ENCODE assay signal across 30 cellular contexts in the genomic region with DNA sequence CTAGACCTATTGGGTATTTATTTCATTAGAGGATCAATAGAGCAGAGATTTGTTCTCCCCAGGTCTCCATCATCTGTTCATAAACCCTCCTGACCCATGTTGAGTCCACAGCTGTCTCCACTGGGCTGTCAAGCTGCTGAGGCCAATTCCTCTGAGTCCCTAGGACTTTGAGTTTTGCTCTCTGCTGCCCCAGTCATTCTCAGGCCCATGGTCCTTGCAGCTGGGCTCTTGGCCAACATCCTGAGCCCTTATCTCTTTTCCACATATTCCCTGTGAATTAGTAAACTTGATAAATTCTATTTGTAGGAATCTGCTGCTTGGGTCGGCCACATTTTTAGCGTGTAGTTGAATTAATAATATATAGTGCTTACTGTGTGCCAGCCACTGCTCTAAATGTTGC. TPM values are rescaled to one million over a fixed set of nuclear protein-coding genes. Genes with fewer than 3 reads are reported as not detected.
A peak's percentile ranks its signal among the peaks of the same experiment; 100 is the strongest.
DNase-seq lines count a peak whose midpoint lies in the region; ATAC-seq, FAIRE-seq and TF ChIP-seq lines count a peak whose summit lies in the region.
"Had no signal": no experiment of that assay in that cellular context is flagged by ENCODE, and none has a peak within 500 bp of the region (broad histone marks: within the 10 kb centered on the region; RNA-seq: fewer than 3 reads in every experiment).

No MANE protein-coding gene starts in this region.

- no peaks in the 10 kb centered on the region for H3K9me3 ChIP-seq in SK-N-SH
- H3K9me3 ChIP-seq in heart right ventricle = no peaks in the 10 kb centered on the region
- H3K9me3 ChIP-seq in uterus = no peaks in the 10 kb centered on the region
- H3K9me3 ChIP-seq in Karpas-422 (ENCODE audit: low read length) = no peaks in the 10 kb centered on the region
- H3K9me3 ChIP-seq: SJSA1, spleen had no signal

- TF ChIP-seq EP300 in SK-N-SH (IDR thresholded peaks at IDR 0.05; ENCODE audit: borderline replicate concordance in 1 of 2, low read depth in 1 of 2, low read length in 1 of 2) = no peak

- TF ChIP-seq CTCF in SK-N-SH (IDR thresholded peaks at IDR 0.05) (no peak), heart right ventricle (IDR thresholded peaks at IDR 0.05) (peak in 3 of 9 donors; percentile 9 to 32 (median 19)), uterus (IDR thresholded peaks at IDR 0.05) (no peak)

- CTCF ChIA-PET in SK-N-SH (lab: Yijun Ruan, JAX) = interaction anchor here (1.9 kb wide), 1 partner anchor 161 kb away, joined by 7 read pairs; no protein-coding TSS in a partner anchor

- intact Hi-C loops in heart right ventricle (cut with DNase I) (no loop called here), uterus (cut with DNase I; ENCODE audit: low total_unique reads) (no loop called here), posterior vena cava (cut with DNase I) (no loop called here)

- H3K27ac ChIP-seq in SK-N-SH (ENCODE audit: low read depth in 2 of 2, low read length in 1 of 2) = no peak overlapping the region
- H3K27ac ChIP-seq in heart right ventricle = peak overlapping the region; percentile 2 to 92 (median 76)
- H3K27ac ChIP-seq in uterus = peak overlapping the region; percentile 40 to 56
- no peak overlapping the region for H3K27ac ChIP-seq in Karpas-422 (ENCODE audit: low read length)
- H3K27ac ChIP-seq: 22Rv1, dorsolateral prefrontal cortex, KMS-11, neural progenitor cell, SJSA1 had no signal

- H3K9ac ChIP-seq in SK-N-SH (no peak overlapping the region), Karpas-422 (ENCODE audit: low read length) (no peak overlapping the region)
- H3K9ac ChIP-seq: KMS-11, neural progenitor cell had no signal

- DNase-seq in SK-N-SH (peak; percentile 21), heart right ventricle (peak in 1 of 2 donors; percentile 41), pulmonary artery endothelial cell (ENCODE audit: low read depth, low spot score) (peak; percentile 36), uterus (no peak), posterior vena cava (ENCODE audit: low spot score) (no peak), Karpas-422 (no peak), GM19239 (ENCODE audit: insufficient read length, low spot score) (no peak)
- DNase-seq: activated naive CD4-positive, alpha-beta T cell treated with Interleukin-2 at 50 U/mL for 16 hours; activated T-cell treated with anti-CD3 and anti-CD28 coated beads, Interleukin-2, amount 50 U/mL, for 4 hours; amniotic stem cell; dorsolateral prefrontal cortex; hippocampal formation; mammary epithelial cell; MV-4-11; NCI-H1694; NCI-H2171; NCI-H526 treated with DMSO at 0.1 percent for 48 hours; posterior cingulate gyrus; spleen; stimulated activated CD4-positive, alpha-beta T cell treated with anti-CD3 and anti-CD28 coated beads, Interleukin-2, amount 100 ng/mL, for 48 hours had no signal

- TF ChIP-seq POLR2A in uterus (IDR thresholded peaks at IDR 0.05) = no peak

- H3K4me1 ChIP-seq in SK-N-SH (ENCODE audit: control insufficient read depth in 1 of 2, insufficient read depth in 2 of 2, low read depth in 1 of 2, low read length in 1 of 2) (peaks cover 2 to 4% of the 10 kb centered on the region in 2 experiments; a peak in 3 of 4 replicates), heart right ventricle (peaks cover 6 to 94% (median 67%) of the 10 kb centered on the region in 9 donors), uterus (peaks cover 0 to 7% of the 10 kb centered on the region in 2 donors), Karpas-422 (ENCODE audit: low read length) (0 out of 2 replicates have a peak, but pooled peaks cover 2% of the 10 kb centered on the region)

- POLR2A ChIA-PET in SK-N-SH (lab: Yijun Ruan, JAX) = no interaction called here

- WGBS in SK-N-SH (ENCODE audit: low lambda C conversion rate) = 45% methylated on average over 2 of the region's 2 CpGs
- WGBS in heart right ventricle, 2 donors = 9 to 16% methylated on average over 2 of the region's 2 CpGs

- H3K79me2 ChIP-seq in SK-N-SH (ENCODE audit: insufficient read depth) (no peaks in the 10 kb centered on the region), Karpas-422 (ENCODE audit: low read length) (no peaks in the 10 kb centered on the region)

- no peak overlapping the region for H3K4me3 ChIP-seq in SK-N-SH (ENCODE audit: low read depth in 2 of 2, low read length in 1 of 2)
- H3K4me3 ChIP-seq in heart right ventricle = no peak overlapping the region
- H3K4me3 ChIP-seq in uterus = no peak overlapping the region
- no peak overlapping the region for H3K4me3 ChIP-seq in Karpas-422 (ENCODE audit: low read length)
- H3K4me3 ChIP-seq: dorsolateral prefrontal cortex, neural progenitor cell, SJSA1, spleen had no signal

- no peak for ATAC-seq in SK-N-SH treated with all-trans-retinoic acid at 6 μM for 48 hours
- peak in 6 of 8 donors; percentile 11 to 74 (median 36) for ATAC-seq in heart right ventricle
- ATAC-seq: activated T-cell treated with anti-CD3 and anti-CD28 coated beads, Interleukin-2, amount 50 U/mL, for 4 hours; stimulated activated memory B cell treated with anti-CD40 and anti-IgM and Interleukin-4, amounts not matched to agents 10 μg/mL and 1 μg/mL and 100 μg/mL, for 72 hours had no signal

- H2AFZ ChIP-seq in SK-N-SH (ENCODE audit: low read depth) (no peak overlapping the region), Karpas-422 (ENCODE audit: low read length) (no peak overlapping the region)
- H2AFZ ChIP-seq: neural progenitor cell had no signal

- H3F3A ChIP-seq in SK-N-SH (replicated peaks; ENCODE audit: insufficient read depth) = peaks cover 4% of the 10 kb centered on the region

- H4K20me1 ChIP-seq in SK-N-SH (ENCODE audit: insufficient read depth) (no peaks in the 10 kb centered on the region), Karpas-422 (ENCODE audit: insufficient read depth, low read depth, low read length) (no peaks in the 10 kb centered on the region)

- TF ChIP-seq RAD21 in SK-N-SH (IDR thresholded peaks at IDR 0.05; ENCODE audit: low read length) = no peak

- H3K9me2 ChIP-seq in SK-N-SH = no peaks in the 10 kb centered on the region
- H3K9me2 ChIP-seq in Karpas-422 (replicated peaks; ENCODE audit: insufficient read depth, low read length) = no peaks in the 10 kb centered on the region

- no peak for FAIRE-seq in GM19239 (lab: Jason Lieb, UNC)
- FAIRE-seq: D721Med, GM12892, H1, RCC 7860 had no signal

- H3K27me3 ChIP-seq in SK-N-SH (ENCODE audit: insufficient read depth) = no peaks in the 10 kb centered on the region
- peaks cover 0 to 19% (median 0%) of the 10 kb centered on the region in 7 donors for H3K27me3 ChIP-seq in heart right ventricle
- H3K27me3 ChIP-seq in uterus = no peaks in the 10 kb centered on the region
- H3K27me3 ChIP-seq in Karpas-422 (ENCODE audit: low read length) = no peaks in the 10 kb centered on the region
- H3K27me3 ChIP-seq: neural progenitor cell, SJSA1, spleen had no signal

- H3K36me3 ChIP-seq in SK-N-SH (replicated peaks in 1 of 2; ENCODE audit: control insufficient read depth in 1 of 2, insufficient read depth in 2 of 2, low read length in 1 of 2) = no peaks in the 10 kb centered on the region
- H3K36me3 ChIP-seq in heart right ventricle = no peaks in the 10 kb centered on the region
- no peaks in the 10 kb centered on the region for H3K36me3 ChIP-seq in uterus
- no peaks in the 10 kb centered on the region for H3K36me3 ChIP-seq in Karpas-422 (ENCODE audit: insufficient read depth, low read length)
- H3K36me3 ChIP-seq: neural progenitor cell, SJSA1, spleen had no signal

- H3K4me2 ChIP-seq in SK-N-SH (no peak overlapping the region), Karpas-422 (ENCODE audit: low read depth, low read length, poor library complexity, severe bottlenecking) (no peak overlapping the region)
- H3K4me2 ChIP-seq: KMS-11, neural progenitor cell had no signal

TF ChIP-seq in SK-N-SH, 30 proteins besides CTCF, POLR2A, EP300 and RAD21 (continues in another document):
- TF ChIP-seq, protein P1, sequence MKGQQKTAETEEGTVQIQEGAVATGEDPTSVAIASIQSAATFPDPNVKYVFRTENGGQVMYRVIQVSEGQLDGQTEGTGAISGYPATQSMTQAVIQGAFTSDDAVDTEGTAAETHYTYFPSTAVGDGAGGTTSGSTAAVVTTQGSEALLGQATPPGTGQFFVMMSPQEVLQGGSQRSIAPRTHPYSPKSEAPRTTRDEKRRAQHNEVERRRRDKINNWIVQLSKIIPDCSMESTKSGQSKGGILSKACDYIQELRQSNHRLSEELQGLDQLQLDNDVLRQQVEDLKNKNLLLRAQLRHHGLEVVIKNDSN (IDR thresholded peaks at IDR 0.05; ENCODE audit: borderline replicate concordance, low read depth) = no peak
- no peak for TF ChIP-seq SIN3A (IDR thresholded peaks at IDR 0.05; ENCODE audit: borderline replicate concordance, low read depth, low read length)
- TF ChIP-seq TCF12 (IDR thresholded peaks at IDR 0.05) = no peak
- no peak for TF ChIP-seq FOXJ3 (CRISPR knock-in tag; IDR thresholded peaks at IDR 0.05)
- no peak for TF ChIP-seq RFX5 (IDR thresholded peaks at IDR 0.05; ENCODE audit: low read length)

TF ChIP-seq in SK-N-SH treated with all-trans-retinoic acid at 6 μM for 48 hours, 23 proteins besides CTCF, POLR2A, EP300 and RAD21 (continues in another document):
- TF ChIP-seq GLIS3 (CRISPR knock-in tag; IDR thresholded peaks at IDR 0.05) = no peak
- TF ChIP-seq, protein P2, sequence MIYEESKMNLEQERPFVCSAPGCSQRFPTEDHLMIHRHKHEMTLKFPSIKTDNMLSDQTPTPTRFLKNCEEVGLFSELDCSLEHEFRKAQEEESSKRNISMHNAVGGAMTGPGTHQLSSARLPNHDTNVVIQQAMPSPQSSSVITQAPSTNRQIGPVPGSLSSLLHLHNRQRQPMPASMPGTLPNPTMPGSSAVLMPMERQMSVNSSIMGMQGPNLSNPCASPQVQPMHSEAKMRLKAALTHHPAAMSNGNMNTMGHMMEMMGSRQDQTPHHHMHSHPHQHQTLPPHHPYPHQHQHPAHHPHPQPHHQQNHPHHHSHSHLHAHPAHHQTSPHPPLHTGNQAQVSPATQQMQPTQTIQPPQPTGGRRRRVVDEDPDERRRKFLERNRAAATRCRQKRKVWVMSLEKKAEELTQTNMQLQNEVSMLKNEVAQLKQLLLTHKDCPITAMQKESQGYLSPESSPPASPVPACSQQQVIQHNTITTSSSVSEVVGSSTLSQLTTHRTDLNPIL (CRISPR knock-in tag; IDR thresholded peaks at IDR 0.05; ENCODE audit: low read depth) = no peak

RNA-seq across cellular contexts. Expression of a gene that starts 41.9 kb away (rescaled TPM):
- polyA plus RNA-seq in SK-N-SH (2012; rRNA removed) (57.8 and 71.6 TPM in 2 replicates), heart right ventricle (1,000 to 10,000 TPM in 1 of 2 donors, 100 to 1,000 TPM in 1; 480 to 3,681 TPM)
- polyA plus RNA-seq in SK-N-SH (2012; cell fraction: cytosol; rRNA removed) = 62.3 and 69.9 TPM in 2 replicates
- 85.6 and 123 TPM in 2 replicates for polyA plus RNA-seq in SK-N-SH (2012; cell fraction: nucleus; rRNA removed)
- total RNA-seq in heart right ventricle (1,000 to 10,000 TPM in 8 of 10 donors, 100 to 1,000 TPM in 2; 367 to 3,919 (median 2,586) TPM), pulmonary artery endothelial cell (96.0 and 96.7 TPM in 2 replicates), uterus (100 to 1,000 TPM; 279 to 745 (median 469) TPM), posterior vena cava (1,000 to 10,000 TPM; 1,036 to 1,050 TPM)
- total RNA-seq in Karpas-422 (2014; rRNA removed; shearing (Covaris generic); ENCODE audit: low replicate concordance) = not detected in 2 replicates

Comparison
In these comparisons a context has a peak if more than half of its experiments do, and no peak if none do; other contexts are left out.
1. DNase-seq: peak in SK-N-SH (single experiment) and pulmonary artery endothelial cell (single experiment); none in uterus (0 of 2), posterior vena cava (single experiment), Karpas-422 (single experiment) and GM19239 (single experiment).
2. H3K27ac ChIP-seq: peak in heart right ventricle (10 of 10) and uterus (2 of 2); none in SK-N-SH (0 of 2) and Karpas-422 (single experiment).
3. RNA of a gene that starts 41.9 kb away (total RNA-seq): 367 to 3,919 TPM in heart right ventricle, 1,036 to 1,050 TPM in posterior vena cava, 279 to 745 TPM in uterus and 96.0 to 96.7 TPM in pulmonary artery endothelial cell; not detected in Karpas-422; every median in the first group is over 10 times any median in the second.